8 cellular contexts compared by ENCODE assay signal in the genomic region with DNA sequence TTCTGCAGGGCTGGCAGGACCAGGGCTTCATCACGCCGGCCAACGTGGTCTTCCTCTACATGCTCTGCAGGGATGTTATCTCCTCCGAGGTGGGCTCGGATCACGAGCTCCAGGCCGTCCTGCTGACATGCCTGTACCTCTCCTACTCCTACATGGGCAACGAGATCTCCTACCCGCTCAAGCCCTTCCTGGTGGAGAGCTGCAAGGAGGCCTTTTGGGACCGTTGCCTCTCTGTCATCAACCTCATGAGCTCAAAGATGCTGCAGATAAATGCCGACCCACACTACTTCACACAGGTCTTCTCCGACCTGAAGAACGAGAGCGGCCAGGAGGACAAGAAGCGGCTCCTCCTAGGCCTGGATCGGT. TPM values are rescaled to one million over a fixed set of nuclear protein-coding genes. Genes with fewer than 3 reads are reported as not detected.
A peak's percentile ranks its signal among the peaks of the same experiment; 100 is the strongest.
DNase-seq lines count a peak whose midpoint lies in the region; ATAC-seq and TF ChIP-seq lines count a peak whose summit lies in the region.

No MANE protein-coding gene starts in this region.

- H3K4me3 Mint-ChIP-seq in activated CD4-positive, alpha-beta T cell treated with anti-CD3 and anti-CD28 coated beads for 36 hours = peak overlapping the region; percentile 96

- no peaks in the 10 kb centered on the region for H3K9me3 Mint-ChIP-seq in activated CD4-positive, alpha-beta T cell treated with anti-CD3 and anti-CD28 coated beads for 36 hours (ENCODE audit: low read depth)

- CTCF ChIA-PET in activated CD4-positive, alpha-beta T cell treated with anti-CD3 and anti-CD28 coated beads for 36 hours (lab: Charles Lee) = interaction anchor here (0.6 to 2.0 kb wide), 10 partner anchors 8 to 267 kb away, joined by 3 to 13 read pairs (median 4); no protein-coding TSS in a partner anchor

- no peaks in the 10 kb centered on the region for H3K27me3 Mint-ChIP-seq in activated CD4-positive, alpha-beta T cell treated with anti-CD3 and anti-CD28 coated beads for 36 hours

- H3K9me3 ChIP-seq in Peyer's patch = no peaks in the 10 kb centered on the region

- H3K27ac Mint-ChIP-seq in activated CD4-positive, alpha-beta T cell treated with anti-CD3 and anti-CD28 coated beads for 36 hours = peak overlapping the region; percentile 94

- POLR2A ChIA-PET in activated CD4-positive, alpha-beta T cell treated with anti-CD3 and anti-CD28 coated beads for 36 hours (lab: Charles Lee) = interaction anchor here (0.7 to 2.1 kb wide), 2 partner anchors 30 to 128 kb away, joined by 3 to 7 read pairs; no protein-coding TSS in a partner anchor

- H3K36me3 Mint-ChIP-seq in activated CD4-positive, alpha-beta T cell treated with anti-CD3 and anti-CD28 coated beads for 36 hours (ENCODE audit: low read depth) = peaks cover 39% of the 10 kb centered on the region

- H3K4me1 ChIP-seq in Peyer's patch = peaks cover 0 to 23% (median 10%) of the 10 kb centered on the region in 4 donors

- no peak for ATAC-seq in activated CD4-positive, alpha-beta T cell treated with anti-CD3 and anti-CD28 coated beads for 36 hours
- ATAC-seq in left colon = no peak

- no peak for DNase-seq in activated CD4-positive, alpha-beta T cell treated with anti-CD3 and anti-CD28 coated beads for 36 hours
- DNase-seq in activated CD4-positive, alpha-beta T cell treated with anti-CD3 and anti-CD28 coated beads, Interleukin-2, amount 50 U/mL, for 4 hours = no peak
- DNase-seq in Peyer's patch = peak in 1 of 3 donors; percentile 40
- no peak for DNase-seq in epithelial cell of esophagus (ENCODE audit: low read depth)
- DNase-seq in NCI-H446 treated with DMSO at 0.1 percent for 48 hours (lab: John Stamatoyannopoulos, UW) = no peak
- DNase-seq in left colon = no peak
- no peak for DNase-seq in DMS53 (lab: John Stamatoyannopoulos, UW)

- H3K36me3 ChIP-seq in Peyer's patch = no peaks in the 10 kb centered on the region

- no peak for TF ChIP-seq CTCF in Peyer's patch (IDR thresholded peaks at IDR 0.05)
- TF ChIP-seq CTCF in epithelial cell of esophagus (IDR thresholded peaks at IDR 0.05; ENCODE audit: insufficient read depth, low read depth, low read length, missing control alignments) = no peak

- H3K27ac ChIP-seq in Peyer's patch (peak overlapping the region in 2 of 4 donors; percentile 48 to 82), skin epidermis (peak overlapping the region in 2 of 21 experiments; percentile 70 to 79)

- H3K27me3 ChIP-seq in Peyer's patch = no peaks in the 10 kb centered on the region

- intact Hi-C loops in activated CD4-positive, alpha-beta T cell treated with anti-CD3 and anti-CD28 coated beads for 36 hours (cut with DNase I, micrococcal nuclease) = no loop called here
- intact Hi-C loops in left colon (cut with DNase I, micrococcal nuclease) = no loop called here

- no peak for TF ChIP-seq POLR2A in Peyer's patch (IDR thresholded peaks at IDR 0.05)

- peaks cover 65% of the 10 kb centered on the region for H3K4me1 Mint-ChIP-seq in activated CD4-positive, alpha-beta T cell treated with anti-CD3 and anti-CD28 coated beads for 36 hours

- peak overlapping the region; percentile 54 to 86 (median 73) for H3K4me3 ChIP-seq in Peyer's patch
- H3K4me3 ChIP-seq in epithelial cell of esophagus (ENCODE audit: low read length) = peak overlapping the region; percentile 54
- peak overlapping the region in 6 of 7 experiments; percentile 39 to 67 (median 56) for H3K4me3 ChIP-seq in skin epidermis

RNA-seq across cellular contexts. Expression of gene CDK5R1, which starts 1.4 kb away (rescaled TPM):
- 10 to 100 TPM; 15.3 to 15.4 TPM for total RNA-seq in activated CD4-positive, alpha-beta T cell treated with anti-CD3 and anti-CD28 coated beads for 36 hours
- total RNA-seq in Peyer's patch (1 to 10 TPM in 2 of 4 donors, under 1 TPM in 1, not detected in 1; 0.88 to 1.9 (median 1.2) TPM), left colon (1 to 10 TPM in 1 of 2 donors, under 1 TPM in 1; 0.61 to 1.1 TPM)

RNA-seq across cellular contexts. Expression of gene PSMD11, which starts 43.9 kb away (rescaled TPM):
- total RNA-seq in activated CD4-positive, alpha-beta T cell treated with anti-CD3 and anti-CD28 coated beads for 36 hours = 100 to 1,000 TPM; 109 to 135 TPM
- total RNA-seq in Peyer's patch (10 to 100 TPM; 33.2 to 74.3 (median 52.5) TPM), left colon (10 to 100 TPM; 77.4 to 79.3 TPM)

Comparison
In these comparisons a context has a peak if more than half of its experiments do, and no peak if none do; other contexts are left out.
1. RNA of gene CDK5R1, which starts 1.4 kb away (total RNA-seq): 15.3 to 15.4 TPM in activated CD4-positive, alpha-beta T cell treated with anti-CD3 and anti-CD28 coated beads for 36 hours; 0.88 to 1.9 TPM in Peyer's patch and 0.61 to 1.1 TPM in left colon; every median in the first group is over 4 times any median in the second.
2. Peak in every context shown above with its lines, with median percentiles within 50 percentile points of each other: H3K4me3 ChIP-seq.